Comparison of ENCODE assay signal across 18 cellular contexts in genomic region chr9:93233033-93233432, GRCh38. TPM values are rescaled to one million over a fixed set of nuclear protein-coding genes. Genes with fewer than 3 reads are reported as not detected.
DNase-seq lines count a peak whose midpoint lies in the region; ATAC-seq, FAIRE-seq and TF ChIP-seq lines count a peak whose summit lies in the region.
"Had no signal": no experiment of that assay in that cellular context is flagged by ENCODE, and none has a peak within 500 bp of the region (broad histone marks: within the 10 kb centered on the region; RNA-seq: fewer than 3 reads in every experiment).

No MANE protein-coding gene starts in this region.

- H3K4me1 ChIP-seq in BLaER1 (peaks cover 59% of the 10 kb centered on the region), HCT116 (ENCODE audit: control insufficient read depth in 1 of 2, insufficient read depth in 2 of 2, low read length in 2 of 2) (peaks cover 8 to 24% of the 10 kb centered on the region in 2 experiments), K562 (replicated peaks in 1 of 2; ENCODE audit: control insufficient read depth in 2 of 2, insufficient read depth in 2 of 2, low read length in 2 of 2) (no peaks in the 10 kb centered on the region; a peak in 1 of 5 replicates), osteoblast (ENCODE audit: insufficient read depth, low read length) (no peaks in the 10 kb centered on the region)

- H2AFZ ChIP-seq in HCT116 (ENCODE audit: low read depth, low read length, poor library complexity, severe bottlenecking) (no peak overlapping the region), K562 (ENCODE audit: low read depth, low read length) (no peak overlapping the region), osteoblast (ENCODE audit: low read length) (no peak overlapping the region)

- POLR2A ChIA-PET in HCT116 (lab: Charles Lee) (interaction anchor here (0.7 kb wide), 1 partner anchor 9 kb away, joined by 3 read pairs; no protein-coding TSS in a partner anchor), K562 (lab: Yijun Ruan, JAX) (no interaction called here)

- H3K9me1 ChIP-seq in K562 (ENCODE audit: control insufficient read depth, insufficient read depth, low read length) = no peaks in the 10 kb centered on the region

- RAD21 ChIA-PET in HCT116 (lab: Charles Lee; ENCODE audit: low non-redundant PET in 1 of 2, low total read pairs in 2 of 2, uncharacterized antibody in 2 of 2, unreplicated experiment in 2 of 2) = no interaction called here

- intact Hi-C loops in HCT116 (cut with micrococcal nuclease) = no loop called here
- intact Hi-C loops in K562 (cut with micrococcal nuclease) = no loop called here

- TF ChIP-seq POLR2A in HCT116 (IDR thresholded peaks at IDR 0.05; ENCODE audit: borderline replicate concordance, extremely low read depth, insufficient read depth, insufficient read length) (no peak), K562 (conservative IDR thresholded peaks at IDR 0.05) (no peak)

- no peak for FAIRE-seq in K562 (lab: Jason Lieb, UNC)
- FAIRE-seq: A204.1, GM12892 had no signal

- TF ChIP-seq EP300 in K562 (IDR thresholded peaks at IDR 0.05; ENCODE audit: low read length) = no peak

- peaks cover 12% of the 10 kb centered on the region; the same call in 1 of the 2 replicates for H3K9me3 ChIP-seq in BLaER1
- no peaks in the 10 kb centered on the region for H3K9me3 ChIP-seq in HCT116 (ENCODE audit: control insufficient read depth in 1 of 2, insufficient read depth in 1 of 2, low read depth in 1 of 2, low read length in 2 of 2)
- H3K9me3 ChIP-seq in K562 (replicated peaks; ENCODE audit: control insufficient read depth, insufficient read depth, low read depth, low read length) = no peaks in the 10 kb centered on the region
- no peaks in the 10 kb centered on the region for H3K9me3 ChIP-seq in osteoblast (ENCODE audit: low read depth, low read length)

- H3K4me2 ChIP-seq in BLaER1 (peak overlapping the region; percentile 62), HCT116 (ENCODE audit: low read length) (peak overlapping the region; percentile 51), K562 (ENCODE audit: insufficient read depth, low read length) (no peak overlapping the region), osteoblast (ENCODE audit: insufficient read depth, low read length) (no peak overlapping the region)
- H3K4me2 ChIP-seq: KMS-11 had no signal

- DNase-seq in HCT116 (ENCODE audit: low read depth, low spot score) (no peak), K562 (ENCODE audit: extremely low read depth in 1 of 4, low spot score in 3 of 4) (no peak), osteoblast (ENCODE audit: insufficient read length, low spot score, missing footprints) (peak; percentile 46), nucleus accumbens (lab: John Stamatoyannopoulos, UW) (no peak), DMS153 (lab: John Stamatoyannopoulos, UW) (no peak), Kasumi-1 (lab: John Stamatoyannopoulos, UW) (no peak)
- DNase-seq: C1 segment of cervical spinal cord; CD4-positive, CD25-positive, alpha-beta regulatory T cell; CD8-positive, alpha-beta memory T cell; COR-L47; GDM1; GOT3; H7 had no signal

- CTCF ChIA-PET in HCT116 (lab: Charles Lee) = no interaction called here
- CTCF ChIA-PET in K562 (lab: Yijun Ruan, JAX; ENCODE audit: low intra/inter-chr PET ratio) = no interaction called here

- H4K20me1 ChIP-seq in BLaER1 (peaks cover 70% of the 10 kb centered on the region), HCT116 (ENCODE audit: insufficient read depth) (no peaks in the 10 kb centered on the region), K562 (replicated peaks; ENCODE audit: control insufficient read depth, insufficient read depth, low read length) (peaks cover 10% of the 10 kb centered on the region; the same call in 1 of the 2 replicates), osteoblast (ENCODE audit: insufficient read depth, low read length) (no peaks in the 10 kb centered on the region)

- H3K79me2 ChIP-seq in HCT116 (ENCODE audit: insufficient read depth, low read length) (peaks cover 10% of the 10 kb centered on the region; the same call in 1 of the 2 replicates), K562 (ENCODE audit: control insufficient read depth, insufficient read depth, low read length) (no peaks in the 10 kb centered on the region), osteoblast (ENCODE audit: insufficient read depth, low read length) (no peaks in the 10 kb centered on the region)

- TF ChIP-seq CTCF in HCT116 (IDR thresholded peaks at IDR 0.05 in 2 of 3, conservative IDR thresholded peaks at IDR 0.05 in 1 of 3; ENCODE audit: borderline replicate concordance in 1 of 3, insufficient read depth in 1 of 3, low read depth in 2 of 3, low read length in 2 of 3) (no peak), K562 (IDR thresholded peaks at IDR 0.05 in 2 of 3, conservative IDR thresholded peaks at IDR 0.05 in 1 of 3; ENCODE audit: insufficient read depth in 2 of 3, low read depth in 1 of 3, low read length in 3 of 3) (no peak), osteoblast (IDR thresholded peaks at IDR 0.05; ENCODE audit: extremely low read depth, low read depth, low read length) (no peak)

- in situ Hi-C loops in K562 (cut with MboI) = no loop called here

- H3K9me2 ChIP-seq in HCT116 (ENCODE audit: insufficient read depth) = no peaks in the 10 kb centered on the region

- BruUV-seq in HCT116 (replicated peaks; lab: Mats Ljungman, UMichigan) (no TSS peak), K562 (replicated peaks; lab: Mats Ljungman, UMichigan) (no TSS peak)

- H3K4me3 ChIP-seq in BLaER1 (no peak overlapping the region), HCT116 (replicated peaks in 1 of 2; ENCODE audit: low read depth in 1 of 2, low read length in 2 of 2) (no peak overlapping the region), K562 (no peak overlapping the region), osteoblast (ENCODE audit: insufficient read depth, low read length) (no peak overlapping the region)

- H3K36me3 ChIP-seq in BLaER1 = peaks cover 30% of the 10 kb centered on the region
- H3K36me3 ChIP-seq in HCT116 (ENCODE audit: control insufficient read depth in 1 of 2, insufficient read depth in 2 of 2, low read length in 2 of 2) = no peaks in the 10 kb centered on the region
- H3K36me3 ChIP-seq in K562 (ENCODE audit: control insufficient read depth, insufficient read depth, low read length) = no peaks in the 10 kb centered on the region
- H3K36me3 ChIP-seq in osteoblast (ENCODE audit: insufficient read depth, low read length) = no peaks in the 10 kb centered on the region

- ATAC-seq in HCT116 (no peak), K562 (no peak)

- H3K27me3 ChIP-seq in BLaER1 = no peaks in the 10 kb centered on the region
- H3K27me3 ChIP-seq in HCT116 (ENCODE audit: insufficient read depth, low read length) = no peaks in the 10 kb centered on the region
- H3K27me3 ChIP-seq in K562 (ENCODE audit: control insufficient read depth in 2 of 2, insufficient read depth in 2 of 2, low read length in 2 of 2) = peaks cover 4 to 78% of the 10 kb centered on the region in 2 experiments; a peak in 3 of 5 replicates
- H3K27me3 ChIP-seq in osteoblast (ENCODE audit: insufficient read depth, low read length) = no peaks in the 10 kb centered on the region

- 1% methylated on average over 7 of the region's 7 CpGs for WGBS in K562 (ENCODE audit: insufficient coverage, low coverage, missing lambda C conversion rate)

- TF ChIP-seq RAD21 in HCT116 (IDR thresholded peaks at IDR 0.05; ENCODE audit: low read depth) (no peak), K562 (CRISPR knock-in tag; conservative IDR thresholded peaks at IDR 0.05 in 1 of 2, IDR thresholded peaks at IDR 0.05 in 1 of 2) (no peak)

- H3K27ac ChIP-seq in BLaER1 = no peak overlapping the region
- no peak overlapping the region for H3K27ac ChIP-seq in HCT116 (ENCODE audit: low read depth, low read length)
- H3K27ac ChIP-seq in K562 (ENCODE audit: extremely low read depth, low read depth, low read length) = no peak overlapping the region
- H3K27ac ChIP-seq in osteoblast (ENCODE audit: low read depth, low read length) = no peak overlapping the region
- H3K27ac ChIP-seq: KMS-11 had no signal

- H3K9ac ChIP-seq in BLaER1 (no peak overlapping the region), HCT116 (ENCODE audit: low read length) (no peak overlapping the region), K562 (ENCODE audit: insufficient read depth in 1 of 2, low read depth in 2 of 2, low read length in 2 of 2) (no peak overlapping the region)
- H3K9ac ChIP-seq: KMS-11 had no signal

TF ChIP-seq in HCT116, 20 proteins besides CTCF, POLR2A, EP300 and RAD21 (continues in another document):
- TF ChIP-seq JUND (IDR thresholded peaks at IDR 0.05) (no peak), ZFX (IDR thresholded peaks at IDR 0.05) (no peak), YY1 (IDR thresholded peaks at IDR 0.05; ENCODE audit: extremely low read depth, insufficient replicate concordance, low read depth, low read length) (no peak), ELF1 (IDR thresholded peaks at IDR 0.05; ENCODE audit: borderline replicate concordance, low read depth) (no peak), EZH2 (IDR thresholded peaks at IDR 0.05) (no peak)

TF ChIP-seq in K562, 482 proteins besides CTCF, POLR2A, EP300 and RAD21:
- TF ChIP-seq C11orf30 (IDR thresholded peaks at IDR 0.05; ENCODE audit: low read depth) (peak; percentile 56; the same call in 1 of the 2 replicates), MAFG (tag; conservative IDR thresholded peaks at IDR 0.05) (peak; percentile 58), BRD4 (IDR thresholded peaks at IDR 0.05) (no peak), ZNF316 (IDR thresholded peaks at IDR 0.05) (peak; percentile 68)

RNA-seq across cellular contexts. Expression of gene WNK2, which starts 49.1 kb away (rescaled TPM):
- total RNA-seq in HCT116 (2021; ENCODE audit: unreplicated experiment) (24.4 TPM), K562 (2014; rRNA removed) (0.64 and 1.9 TPM in 2 replicates), K562 (2014; rRNA removed; fragmentation: Illumina TruSeq; extraction: Trizol) (0.36 and 0.41 TPM in 2 replicates), K562 (2015; rRNA removed; fragmentation: Illumina TruSeq; extraction: Trizol) (0.40 and 0.60 TPM in 2 replicates), K562 (2021) (3.3 TPM in 2 replicates), osteoblast (not detected in 2 replicates)
- polyA plus RNA-seq in HCT116 (2012) = 9.6 and 12.3 TPM in 2 replicates
- total RNA-seq in K562 (2011; cell fraction: chromatin; rRNA removed; ENCODE audit: low replicate concordance) = 5.1 and 9.4 TPM in 2 replicates
- total RNA-seq in K562 (2011; cell fraction: nucleolus; rRNA removed) = 1.5 and 1.6 TPM in 2 replicates
- total RNA-seq in K562 (2011; cell fraction: nucleoplasm; rRNA removed) = 4.0 and 4.5 TPM in 2 replicates
- polyA plus RNA-seq in K562 (2011; rRNA removed) (0.28 and 0.45 TPM in 2 replicates), K562 (2014; fragmentation: Illumina TruSeq; extraction: Trizol) (0.73 and 1.7 TPM in 2 replicates), K562 (2014; fragmentation: Nextera tagmentation; extraction: Ambion mirVana) (not detected), K562 (2014; rRNA removed) (1.4 and 1.8 TPM in 2 replicates)
- 0.15 and 0.75 TPM in 2 replicates for polyA plus RNA-seq in K562 (2011; cell fraction: cytosol; rRNA removed)
- polyA plus RNA-seq in K562 (2011; cell fraction: nucleus; rRNA removed) = 0.73 and 2.4 TPM in 2 replicates
- 1.9 and 2.2 TPM in 2 replicates for polyA plus RNA-seq in K562 (2012)
- polyA minus RNA-seq in K562 (2011; rRNA and poly(A)+ RNA removed) = 0.27 and 0.77 TPM in 2 replicates
- 0.67 TPM in 1 of 2 replicates, not detected in the other for polyA minus RNA-seq in K562 (2011; cell fraction: cytosol; rRNA and poly(A)+ RNA removed)
- polyA minus RNA-seq in K562 (2011; cell fraction: nucleus; rRNA and poly(A)+ RNA removed) = 0.89 and 1.2 TPM in 2 replicates
- polyA plus RNA-seq: AG04450; CD4-positive, CD25-positive, alpha-beta regulatory T cell; CD8-positive, alpha-beta memory T cell had no signal

Comparison
In these comparisons a context has a peak if more than half of its experiments do, and no peak if none do; other contexts are left out.
1. H3K4me2 ChIP-seq: peak in BLaER1 (single experiment) and HCT116 (single experiment); none in K562 (single experiment) and osteoblast (single experiment).